21 cellular contexts compared by ENCODE assay signal in the genomic region with DNA sequence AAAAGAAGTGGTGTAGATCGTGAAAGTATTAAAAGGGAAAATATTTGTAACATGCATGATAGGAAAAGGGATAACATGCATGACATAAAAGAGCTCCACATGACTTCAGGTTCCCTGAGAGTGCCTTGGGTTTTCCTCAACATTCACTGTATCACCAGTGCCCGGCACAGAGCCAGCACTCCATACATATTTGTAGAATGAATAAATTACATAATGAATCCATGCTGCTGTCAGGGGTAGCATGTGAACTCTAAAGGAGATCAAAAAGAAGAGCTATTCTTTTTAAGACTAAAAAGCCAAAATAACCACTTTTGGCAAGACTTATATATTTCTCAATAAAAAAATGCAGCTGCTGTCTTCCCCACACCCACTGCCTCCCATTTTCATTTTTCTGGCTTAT. TPM values are rescaled to one million over a fixed set of nuclear protein-coding genes. Genes with fewer than 3 reads are reported as not detected.
"Had no signal": no experiment of that assay in that cellular context is flagged by ENCODE, and none has a peak within 500 bp of the region (broad histone marks: within the 10 kb centered on the region; RNA-seq: fewer than 3 reads in every experiment).

No MANE protein-coding gene starts in this region.

- H3K36me3 ChIP-seq: colonic mucosa, lower lobe of right lung, ovary had no signal

- ATAC-seq: activated CD8-positive, alpha-beta memory T cell treated with anti-CD3 and anti-CD28 coated beads, Interleukin-2, amount 10 ng/mL, durations not matched to agents 7 days and 5 days; activated T-helper 17 cell treated with anti-CD3 and anti-CD28 coated beads, Interleukin-2, amount 50 U/mL, for 72 hours; lower lobe of right lung; naive thymus-derived CD8-positive, alpha-beta T cell; psoas muscle; right cardiac atrium had no signal

- H3K27ac Mint-ChIP-seq: activated B cell treated with CpG ODN at 0.5 μM for 24 hours; activated CD4-positive, alpha-beta memory T cell treated with anti-CD3 and anti-CD28 coated beads, Interleukin-2, amount 10 ng/mL, durations not matched to agents 7 days and 5 days; activated CD8-positive, alpha-beta memory T cell treated with anti-CD3 and anti-CD28 coated beads, Interleukin-2, amount 10 ng/mL, durations not matched to agents 7 days and 5 days; activated naive CD8-positive, alpha-beta T cell treated with anti-CD3 and anti-CD28 coated beads, Interleukin-2, amount 10 ng/mL, durations not matched to agents 7 days and 5 days; activated T-helper 17 cell treated with anti-CD3 and anti-CD28 coated beads, Interleukin-2, amount 50 U/mL, for 72 hours had no signal

- H3K4me3 Mint-ChIP-seq: activated B cell treated with CpG ODN at 0.5 μM for 24 hours; activated CD4-positive, alpha-beta memory T cell treated with anti-CD3 and anti-CD28 coated beads, Interleukin-2, amount 10 ng/mL, durations not matched to agents 7 days and 5 days; activated CD8-positive, alpha-beta memory T cell treated with anti-CD3 and anti-CD28 coated beads, Interleukin-2, amount 10 ng/mL, durations not matched to agents 7 days and 5 days; activated naive CD8-positive, alpha-beta T cell treated with anti-CD3 and anti-CD28 coated beads, Interleukin-2, amount 10 ng/mL, durations not matched to agents 7 days and 5 days; activated T-helper 17 cell treated with anti-CD3 and anti-CD28 coated beads, Interleukin-2, amount 50 U/mL, for 72 hours; central memory CD8-positive, alpha-beta T cell had no signal

- H3K4me3 ChIP-seq: colonic mucosa, lower lobe of right lung, ovary, psoas muscle, tibial artery had no signal

- H3K27me3 Mint-ChIP-seq: activated B cell treated with CpG ODN at 0.5 μM for 24 hours; activated CD4-positive, alpha-beta memory T cell treated with anti-CD3 and anti-CD28 coated beads, Interleukin-2, amount 10 ng/mL, durations not matched to agents 7 days and 5 days; activated CD8-positive, alpha-beta memory T cell treated with anti-CD3 and anti-CD28 coated beads, Interleukin-2, amount 10 ng/mL, durations not matched to agents 7 days and 5 days; activated naive CD8-positive, alpha-beta T cell treated with anti-CD3 and anti-CD28 coated beads, Interleukin-2, amount 10 ng/mL, durations not matched to agents 7 days and 5 days; activated T-helper 17 cell treated with anti-CD3 and anti-CD28 coated beads, Interleukin-2, amount 50 U/mL, for 72 hours; central memory CD8-positive, alpha-beta T cell; naive thymus-derived CD8-positive, alpha-beta T cell had no signal

- H3K27ac ChIP-seq: colonic mucosa, lower lobe of right lung, ovary, psoas muscle, tibial artery had no signal

- DNase-seq: activated B cell treated with CpG ODN at 0.5 μM for 24 hours; activated CD4-positive, alpha-beta memory T cell treated with anti-CD3 and anti-CD28 coated beads, Interleukin-2, amount 10 ng/mL, durations not matched to agents 7 days and 5 days; activated CD4-positive, alpha-beta T cell treated with anti-CD3 and anti-CD28 coated beads for 4 hours; activated CD8-positive, alpha-beta memory T cell treated with anti-CD3 and anti-CD28 coated beads, Interleukin-2, amount 10 ng/mL, durations not matched to agents 7 days and 5 days; activated naive CD4-positive, alpha-beta T cell; activated naive CD8-positive, alpha-beta T cell treated with anti-CD3 and anti-CD28 coated beads, Interleukin-2, amount 10 ng/mL, durations not matched to agents 7 days and 5 days; aorta; colonic mucosa; erythroblast; hippocampal formation; lower lobe of right lung; naive thymus-derived CD8-positive, alpha-beta T cell; ovary; psoas muscle; right cardiac atrium; stimulated activated CD4-positive, alpha-beta T cell treated with anti-CD3 and anti-CD28 coated beads, Interleukin-2, amount 100 ng/mL, for 24 hours; stimulated activated naive CD4-positive, alpha-beta T cell treated with Interleukin-2 at 50 U/mL for 16 hours; tibial artery had no signal

- H3K9me3 Mint-ChIP-seq: activated B cell treated with CpG ODN at 0.5 μM for 24 hours; activated T-helper 17 cell treated with anti-CD3 and anti-CD28 coated beads, Interleukin-2, amount 50 U/mL, for 72 hours had no signal

- H3K4me1 ChIP-seq: colonic mucosa had no signal

- H3K9me3 ChIP-seq: colonic mucosa had no signal

- H3K27me3 ChIP-seq: colonic mucosa, ovary, tibial artery had no signal

RNA-seq across cellular contexts. Expression of gene SCIMP, which starts 40.3 kb away (rescaled TPM):
- total RNA-seq: activated CD4-positive, alpha-beta memory T cell treated with anti-CD3 and anti-CD28 coated beads, Interleukin-2, amount 10 ng/mL, durations not matched to agents 7 days and 5 days; activated CD8-positive, alpha-beta memory T cell treated with anti-CD3 and anti-CD28 coated beads, Interleukin-2, amount 10 ng/mL, durations not matched to agents 7 days and 5 days; activated T-helper 17 cell treated with anti-CD3 and anti-CD28 coated beads, Interleukin-2, amount 50 U/mL, for 72 hours; glomerular endothelial cell had no signal
